In genomic region chr19:49419173-49419572, GRCh38 we compare ENCODE assay signal across 8 cellular contexts. TPM values are rescaled to one million over a fixed set of nuclear protein-coding genes. Genes with fewer than 3 reads are reported as not detected.
"Had no signal": no experiment of that assay in that cellular context is flagged by ENCODE, and none has a peak within 500 bp of the region (broad histone marks: within the 10 kb centered on the region; RNA-seq: fewer than 3 reads in every experiment).

No MANE protein-coding gene starts in this region.

- FAIRE-seq: H1, H54, HTR-8/SVneo had no signal

- H3K4me3 Mint-ChIP-seq: GM23338 had no signal

- H3K27ac Mint-ChIP-seq: GM23338, H9 had no signal

- ATAC-seq: GM23338, K562 had no signal

- H3K4me3 ChIP-seq: GM23338, K562 had no signal

- DNase-seq: H9, HCEC 1CT, IMR-90 had no signal

- H3K4me2 ChIP-seq: GM23338 had no signal

RNA-seq across cellular contexts. Expression of gene PTH2, which starts 4.1 kb away (rescaled TPM):
- polyA plus RNA-seq: H1, IMR-90, K562 had no signal

RNA-seq across cellular contexts. Expression of gene GFY, which starts 6.0 kb away (rescaled TPM):
- polyA plus RNA-seq: IMR-90 had no signal

RNA-seq across cellular contexts. Expression of gene KASH5, which starts 31.1 kb away (rescaled TPM):
- polyA plus RNA-seq: IMR-90 had no signal
